In the genomic region with DNA sequence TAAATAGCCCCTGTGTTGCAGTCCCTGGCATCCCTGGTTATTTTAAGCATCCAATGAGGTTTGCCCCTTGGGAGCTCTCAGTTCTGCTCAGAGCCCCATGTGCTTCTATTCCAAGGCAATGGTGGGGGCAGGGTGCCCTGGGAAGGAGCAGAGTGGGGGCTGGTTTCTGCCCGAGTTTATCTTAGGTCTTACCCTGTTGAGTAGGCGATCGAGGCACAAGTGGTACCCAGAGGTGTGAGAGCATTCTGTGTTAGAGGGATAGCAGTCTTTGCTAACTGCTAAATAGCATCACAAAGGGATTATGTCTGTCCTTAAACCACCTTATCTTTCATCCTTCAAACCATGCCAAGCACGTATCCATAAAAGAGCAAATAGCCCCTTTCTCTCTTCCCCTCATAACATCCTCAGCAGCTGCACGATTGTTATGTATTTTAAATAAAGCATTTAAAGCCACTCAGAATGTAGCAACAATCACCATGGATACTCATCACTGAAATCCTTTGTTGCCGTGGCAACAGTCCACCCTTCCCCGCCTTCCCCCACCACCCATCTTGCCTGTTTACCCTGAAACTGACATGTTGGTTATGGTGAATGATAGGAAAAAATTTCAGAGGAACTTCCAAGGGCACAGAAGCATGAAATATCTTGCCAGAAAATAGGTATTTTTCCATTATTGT, we compare ENCODE assay signal across 1 cellular context.
TF ChIP-seq lines count a peak whose summit lies in the region.

No MANE protein-coding gene starts in this region.

TF ChIP-seq in H1, 55 proteins besides CTCF, POLR2A, EP300 and RAD21 (continued from another document):
- TF ChIP-seq, protein P1, sequence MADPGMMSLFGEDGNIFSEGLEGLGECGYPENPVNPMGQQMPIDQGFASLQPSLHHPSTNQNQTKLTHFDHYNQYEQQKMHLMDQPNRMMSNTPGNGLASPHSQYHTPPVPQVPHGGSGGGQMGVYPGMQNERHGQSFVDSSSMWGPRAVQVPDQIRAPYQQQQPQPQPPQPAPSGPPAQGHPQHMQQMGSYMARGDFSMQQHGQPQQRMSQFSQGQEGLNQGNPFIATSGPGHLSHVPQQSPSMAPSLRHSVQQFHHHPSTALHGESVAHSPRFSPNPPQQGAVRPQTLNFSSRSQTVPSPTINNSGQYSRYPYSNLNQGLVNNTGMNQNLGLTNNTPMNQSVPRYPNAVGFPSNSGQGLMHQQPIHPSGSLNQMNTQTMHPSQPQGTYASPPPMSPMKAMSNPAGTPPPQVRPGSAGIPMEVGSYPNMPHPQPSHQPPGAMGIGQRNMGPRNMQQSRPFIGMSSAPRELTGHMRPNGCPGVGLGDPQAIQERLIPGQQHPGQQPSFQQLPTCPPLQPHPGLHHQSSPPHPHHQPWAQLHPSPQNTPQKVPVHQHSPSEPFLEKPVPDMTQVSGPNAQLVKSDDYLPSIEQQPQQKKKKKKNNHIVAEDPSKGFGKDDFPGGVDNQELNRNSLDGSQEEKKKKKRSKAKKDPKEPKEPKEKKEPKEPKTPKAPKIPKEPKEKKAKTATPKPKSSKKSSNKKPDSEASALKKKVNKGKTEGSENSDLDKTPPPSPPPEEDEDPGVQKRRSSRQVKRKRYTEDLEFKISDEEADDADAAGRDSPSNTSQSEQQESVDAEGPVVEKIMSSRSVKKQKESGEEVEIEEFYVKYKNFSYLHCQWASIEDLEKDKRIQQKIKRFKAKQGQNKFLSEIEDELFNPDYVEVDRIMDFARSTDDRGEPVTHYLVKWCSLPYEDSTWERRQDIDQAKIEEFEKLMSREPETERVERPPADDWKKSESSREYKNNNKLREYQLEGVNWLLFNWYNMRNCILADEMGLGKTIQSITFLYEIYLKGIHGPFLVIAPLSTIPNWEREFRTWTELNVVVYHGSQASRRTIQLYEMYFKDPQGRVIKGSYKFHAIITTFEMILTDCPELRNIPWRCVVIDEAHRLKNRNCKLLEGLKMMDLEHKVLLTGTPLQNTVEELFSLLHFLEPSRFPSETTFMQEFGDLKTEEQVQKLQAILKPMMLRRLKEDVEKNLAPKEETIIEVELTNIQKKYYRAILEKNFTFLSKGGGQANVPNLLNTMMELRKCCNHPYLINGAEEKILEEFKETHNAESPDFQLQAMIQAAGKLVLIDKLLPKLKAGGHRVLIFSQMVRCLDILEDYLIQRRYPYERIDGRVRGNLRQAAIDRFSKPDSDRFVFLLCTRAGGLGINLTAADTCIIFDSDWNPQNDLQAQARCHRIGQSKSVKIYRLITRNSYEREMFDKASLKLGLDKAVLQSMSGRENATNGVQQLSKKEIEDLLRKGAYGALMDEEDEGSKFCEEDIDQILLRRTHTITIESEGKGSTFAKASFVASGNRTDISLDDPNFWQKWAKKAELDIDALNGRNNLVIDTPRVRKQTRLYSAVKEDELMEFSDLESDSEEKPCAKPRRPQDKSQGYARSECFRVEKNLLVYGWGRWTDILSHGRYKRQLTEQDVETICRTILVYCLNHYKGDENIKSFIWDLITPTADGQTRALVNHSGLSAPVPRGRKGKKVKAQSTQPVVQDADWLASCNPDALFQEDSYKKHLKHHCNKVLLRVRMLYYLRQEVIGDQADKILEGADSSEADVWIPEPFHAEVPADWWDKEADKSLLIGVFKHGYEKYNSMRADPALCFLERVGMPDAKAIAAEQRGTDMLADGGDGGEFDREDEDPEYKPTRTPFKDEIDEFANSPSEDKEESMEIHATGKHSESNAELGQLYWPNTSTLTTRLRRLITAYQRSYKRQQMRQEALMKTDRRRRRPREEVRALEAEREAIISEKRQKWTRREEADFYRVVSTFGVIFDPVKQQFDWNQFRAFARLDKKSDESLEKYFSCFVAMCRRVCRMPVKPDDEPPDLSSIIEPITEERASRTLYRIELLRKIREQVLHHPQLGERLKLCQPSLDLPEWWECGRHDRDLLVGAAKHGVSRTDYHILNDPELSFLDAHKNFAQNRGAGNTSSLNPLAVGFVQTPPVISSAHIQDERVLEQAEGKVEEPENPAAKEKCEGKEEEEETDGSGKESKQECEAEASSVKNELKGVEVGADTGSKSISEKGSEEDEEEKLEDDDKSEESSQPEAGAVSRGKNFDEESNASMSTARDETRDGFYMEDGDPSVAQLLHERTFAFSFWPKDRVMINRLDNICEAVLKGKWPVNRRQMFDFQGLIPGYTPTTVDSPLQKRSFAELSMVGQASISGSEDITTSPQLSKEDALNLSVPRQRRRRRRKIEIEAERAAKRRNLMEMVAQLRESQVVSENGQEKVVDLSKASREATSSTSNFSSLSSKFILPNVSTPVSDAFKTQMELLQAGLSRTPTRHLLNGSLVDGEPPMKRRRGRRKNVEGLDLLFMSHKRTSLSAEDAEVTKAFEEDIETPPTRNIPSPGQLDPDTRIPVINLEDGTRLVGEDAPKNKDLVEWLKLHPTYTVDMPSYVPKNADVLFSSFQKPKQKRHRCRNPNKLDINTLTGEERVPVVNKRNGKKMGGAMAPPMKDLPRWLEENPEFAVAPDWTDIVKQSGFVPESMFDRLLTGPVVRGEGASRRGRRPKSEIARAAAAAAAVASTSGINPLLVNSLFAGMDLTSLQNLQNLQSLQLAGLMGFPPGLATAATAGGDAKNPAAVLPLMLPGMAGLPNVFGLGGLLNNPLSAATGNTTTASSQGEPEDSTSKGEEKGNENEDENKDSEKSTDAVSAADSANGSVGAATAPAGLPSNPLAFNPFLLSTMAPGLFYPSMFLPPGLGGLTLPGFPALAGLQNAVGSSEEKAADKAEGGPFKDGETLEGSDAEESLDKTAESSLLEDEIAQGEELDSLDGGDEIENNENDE (IDR thresholded peaks at IDR 0.05; ENCODE audit: insufficient replicate concordance, low read length) = no peak
- peak; percentile 57; the same call in 1 of the 2 replicates for TF ChIP-seq RFX5 (IDR thresholded peaks at IDR 0.05; ENCODE audit: borderline replicate concordance, low read depth, low read length)
TF ChIP-seq in H1: peak in this region for 1.
